11 cellular contexts compared by ENCODE assay signal in the genomic region with DNA sequence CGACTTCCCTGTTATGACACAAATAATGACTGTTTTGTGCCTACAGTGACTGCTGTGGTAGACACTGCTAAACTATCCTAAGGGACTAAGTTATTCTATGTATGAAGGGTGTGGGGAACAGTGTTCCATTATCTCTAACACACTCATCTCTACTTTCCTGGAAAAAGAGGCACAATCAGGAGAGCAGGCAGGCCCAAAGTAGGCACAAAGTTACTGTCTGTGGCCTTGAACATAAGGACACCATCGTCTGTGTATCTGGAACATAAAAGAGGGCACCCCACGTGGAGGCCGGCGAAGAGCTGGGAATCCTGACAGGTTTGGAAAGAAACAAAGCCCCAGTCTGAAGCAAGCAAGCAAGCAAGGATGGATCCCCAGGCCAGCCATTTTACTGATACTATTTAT. TPM values are rescaled to one million over a fixed set of nuclear protein-coding genes. Genes with fewer than 3 reads are reported as not detected.
A peak's percentile ranks its signal among the peaks of the same experiment; 100 is the strongest.
DNase-seq lines count a peak whose midpoint lies in the region; ATAC-seq lines count a peak whose summit lies in the region.
"Had no signal": no experiment of that assay in that cellular context is flagged by ENCODE, and none has a peak within 500 bp of the region (broad histone marks: within the 10 kb centered on the region; RNA-seq: fewer than 3 reads in every experiment).

No MANE protein-coding gene starts in this region.

- no peaks in the 10 kb centered on the region for H3K9me3 Mint-ChIP-seq in stimulated activated naive CD8-positive, alpha-beta T cell treated with anti-CD3 and anti-CD28 coated beads, Interleukin-15, Interleukin-2, amounts not matched to agents 100 ng/mL and 50 ng/mL, for 24 hours
- H3K9me3 Mint-ChIP-seq in activated CD8-positive, alpha-beta T cell treated with anti-CD3 and anti-CD28 coated beads, Interleukin-2, amount 10 ng/mL, durations not matched to agents 7 days and 5 days (ENCODE audit: insufficient read depth): no peaks in the 10 kb centered on the region
- H3K9me3 Mint-ChIP-seq in memory B cell: no peaks in the 10 kb centered on the region

- peaks cover 20% of the 10 kb centered on the region for H3K36me3 Mint-ChIP-seq in stimulated activated naive CD8-positive, alpha-beta T cell treated with anti-CD3 and anti-CD28 coated beads, Interleukin-15, Interleukin-2, amounts not matched to agents 100 ng/mL and 50 ng/mL, for 24 hours (ENCODE audit: low read depth)
- peaks cover 9% of the 10 kb centered on the region for H3K36me3 Mint-ChIP-seq in activated CD8-positive, alpha-beta T cell treated with anti-CD3 and anti-CD28 coated beads, Interleukin-2, amount 10 ng/mL, durations not matched to agents 7 days and 5 days (ENCODE audit: low read depth)
- peaks cover 2% of the 10 kb centered on the region for H3K36me3 Mint-ChIP-seq in memory B cell

- H3K4me3 Mint-ChIP-seq in stimulated activated naive CD8-positive, alpha-beta T cell treated with anti-CD3 and anti-CD28 coated beads, Interleukin-15, Interleukin-2, amounts not matched to agents 100 ng/mL and 50 ng/mL, for 24 hours: peak overlapping the region; percentile 99
- H3K4me3 Mint-ChIP-seq in activated CD8-positive, alpha-beta T cell treated with anti-CD3 and anti-CD28 coated beads, Interleukin-2, amount 10 ng/mL, durations not matched to agents 7 days and 5 days: peak overlapping the region; percentile 98
- H3K4me3 Mint-ChIP-seq in memory B cell: peak overlapping the region; percentile 48

- peaks cover 9% of the 10 kb centered on the region for H3K27me3 Mint-ChIP-seq in stimulated activated naive CD8-positive, alpha-beta T cell treated with anti-CD3 and anti-CD28 coated beads, Interleukin-15, Interleukin-2, amounts not matched to agents 100 ng/mL and 50 ng/mL, for 24 hours
- peaks cover 9% of the 10 kb centered on the region for H3K27me3 Mint-ChIP-seq in activated CD8-positive, alpha-beta T cell treated with anti-CD3 and anti-CD28 coated beads, Interleukin-2, amount 10 ng/mL, durations not matched to agents 7 days and 5 days (ENCODE audit: low read depth)
- H3K27me3 Mint-ChIP-seq in memory B cell: peaks cover 7% of the 10 kb centered on the region

- H3K4me1 Mint-ChIP-seq in stimulated activated naive CD8-positive, alpha-beta T cell treated with anti-CD3 and anti-CD28 coated beads, Interleukin-15, Interleukin-2, amounts not matched to agents 100 ng/mL and 50 ng/mL, for 24 hours (ENCODE audit: low read depth): peaks cover 28% of the 10 kb centered on the region
- peaks cover 25% of the 10 kb centered on the region for H3K4me1 Mint-ChIP-seq in activated CD8-positive, alpha-beta T cell treated with anti-CD3 and anti-CD28 coated beads, Interleukin-2, amount 10 ng/mL, durations not matched to agents 7 days and 5 days (ENCODE audit: low read depth)
- peaks cover 15% of the 10 kb centered on the region for H3K4me1 Mint-ChIP-seq in memory B cell

- POLR2A ChIA-PET in activated CD8-positive, alpha-beta T cell treated with anti-CD3 and anti-CD28 coated beads, Interleukin-2, amount 10 ng/mL, durations not matched to agents 7 days and 5 days (lab: Charles Lee): no interaction called here

- no peak overlapping the region for H3K27ac Mint-ChIP-seq in stimulated activated naive CD8-positive, alpha-beta T cell treated with anti-CD3 and anti-CD28 coated beads, Interleukin-15, Interleukin-2, amounts not matched to agents 100 ng/mL and 50 ng/mL, for 24 hours
- no peak overlapping the region for H3K27ac Mint-ChIP-seq in activated CD8-positive, alpha-beta T cell treated with anti-CD3 and anti-CD28 coated beads, Interleukin-2, amount 10 ng/mL, durations not matched to agents 7 days and 5 days
- no peak overlapping the region for H3K27ac Mint-ChIP-seq in memory B cell

- ATAC-seq in stimulated activated naive CD8-positive, alpha-beta T cell treated with anti-CD3 and anti-CD28 coated beads, Interleukin-15, Interleukin-2, amounts not matched to agents 100 U/mL and 50 U/mL, for 24 hours: no peak
- no peak for ATAC-seq in activated CD8-positive, alpha-beta T cell treated with anti-CD3 and anti-CD28 coated beads, Interleukin-2, amount 10 ng/mL, durations not matched to agents 7 days and 5 days
- ATAC-seq in memory B cell (ENCODE audit: low read depth): no peak
- ATAC-seq in GM18502 (IDR thresholded peaks at IDR 0.05; ENCODE audit: poor library complexity, unreplicated experiment): no peak
- no peak for ATAC-seq in GM18870 (IDR thresholded peaks at IDR 0.05; ENCODE audit: unreplicated experiment)

- no peak for DNase-seq in stimulated activated naive CD8-positive, alpha-beta T cell treated with anti-CD3 and anti-CD28 coated beads, Interleukin-15, Interleukin-2, amounts not matched to agents 100 U/mL and 50 U/mL, for 24 hours
- DNase-seq in activated CD8-positive, alpha-beta T cell treated with anti-CD3 and anti-CD28 coated beads, Interleukin-2, amount 10 ng/mL, durations not matched to agents 7 days and 5 days: no peak
- no peak for DNase-seq in memory B cell (ENCODE audit: low spot score in 2 of 2)
- no peak for DNase-seq in NCI-H345 (lab: John Stamatoyannopoulos, UW)
- no peak for DNase-seq in NCI-H1694 (lab: John Stamatoyannopoulos, UW)
- DNase-seq: activated CD4-positive, alpha-beta T cell treated with anti-CD3 and anti-CD28 coated beads, Interleukin-2, amount 50 U/mL, for 48 hours; NCI-H510A had no signal

- CTCF ChIA-PET in activated CD8-positive, alpha-beta T cell treated with anti-CD3 and anti-CD28 coated beads, Interleukin-2, amount 10 ng/mL, durations not matched to agents 7 days and 5 days (lab: Charles Lee): interaction anchor here (0.7 to 3.2 kb wide), 7 partner anchors 10 to 141 kb away, joined by 3 to 24 read pairs (median 4); no protein-coding TSS in a partner anchor

RNA-seq across cellular contexts. Expression of gene ABCC5, which starts 1.5 kb away (rescaled TPM):
- 10 to 100 TPM; 16.7 to 19.6 TPM for total RNA-seq in activated CD8-positive, alpha-beta T cell treated with anti-CD3 and anti-CD28 coated beads, Interleukin-2, amount 10 ng/mL, durations not matched to agents 7 days and 5 days

RNA-seq across cellular contexts. Expression of gene HTR3D, which starts 15.4 kb away (rescaled TPM):
- total RNA-seq in activated CD8-positive, alpha-beta T cell treated with anti-CD3 and anti-CD28 coated beads, Interleukin-2, amount 10 ng/mL, durations not matched to agents 7 days and 5 days: not detected
- total RNA-seq: endothelial cell of umbilical vein had no signal

RNA-seq across cellular contexts. Expression of gene HTR3C, which starts 36.7 kb away (rescaled TPM):
- total RNA-seq in activated CD8-positive, alpha-beta T cell treated with anti-CD3 and anti-CD28 coated beads, Interleukin-2, amount 10 ng/mL, durations not matched to agents 7 days and 5 days: not detected
- total RNA-seq: endothelial cell of umbilical vein had no signal

Comparison
In these comparisons a context has a peak if more than half of its experiments do, and no peak if none do; other contexts are left out.
1. H3K4me3 Mint-ChIP-seq: peak in every context shown above with its lines; median percentile 99 in stimulated activated naive CD8-positive, alpha-beta T cell treated with anti-CD3 and anti-CD28 coated beads, Interleukin-15, Interleukin-2, amounts not matched to agents 100 ng/mL and 50 ng/mL, for 24 hours; 98 in activated CD8-positive, alpha-beta T cell treated with anti-CD3 and anti-CD28 coated beads, Interleukin-2, amount 10 ng/mL, durations not matched to agents 7 days and 5 days; 48 in memory B cell.